ENCODE assay signal across 11 cellular contexts in genomic region chrX:45768666-45769065, GRCh38.
A peak's percentile ranks its signal among the peaks of the same experiment; 100 is the strongest.
DNase-seq lines count a peak whose midpoint lies in the region; ATAC-seq, FAIRE-seq and TF ChIP-seq lines count a peak whose summit lies in the region.
"Had no signal": no experiment of that assay in that cellular context is flagged by ENCODE, and none has a peak within 500 bp of the region (broad histone marks: within the 10 kb centered on the region; RNA-seq: fewer than 3 reads in every experiment).

No MANE protein-coding gene starts in this region.

- H3K27ac ChIP-seq in right cardiac atrium (ENCODE audit: low read length), result no peak overlapping the region
- peak overlapping the region; percentile 80 to 81 for H3K27ac ChIP-seq in mucosa of rectum (ENCODE audit: low read depth in 2 of 2, low read length in 2 of 2)
- H3K27ac ChIP-seq: testis had no signal

- TF ChIP-seq CTCF in brain (conservative IDR thresholded peaks at IDR 0.05), result no peak

- ATAC-seq in right cardiac atrium (no peak), Right ventricle myocardium inferior (no peak), HG03571 (IDR thresholded peaks at IDR 0.05; ENCODE audit: unreplicated experiment) (no peak), HG02981 (IDR thresholded peaks at IDR 0.05; ENCODE audit: unreplicated experiment) (no peak)

- H3K4me1 Mint-ChIP-seq in brain, result peaks cover 61% of the 10 kb centered on the region

- H3K9ac ChIP-seq in mucosa of rectum (ENCODE audit: low read depth in 1 of 2, low read length in 2 of 2), result peak overlapping the region; percentile 69 to 72

- no peaks in the 10 kb centered on the region for H3K27me3 ChIP-seq in right cardiac atrium (ENCODE audit: control insufficient read depth, insufficient read depth)
- H3K27me3 ChIP-seq in mucosa of rectum (ENCODE audit: control insufficient read depth in 2 of 2, insufficient read depth in 2 of 2, low read length in 2 of 2), result peaks cover 0 to 5% of the 10 kb centered on the region in 2 donors
- H3K27me3 ChIP-seq: testis had no signal

- H3K4me3 ChIP-seq in right cardiac atrium (ENCODE audit: low read length), result peak overlapping the region; percentile 73
- H3K4me3 ChIP-seq in mucosa of rectum (ENCODE audit: low read length in 2 of 2), result peak overlapping the region; percentile 61 to 84
- H3K4me3 ChIP-seq: testis had no signal

- intact Hi-C loops in right cardiac atrium (cut with DNase I) (no loop called here), Right ventricle myocardium inferior (cut with DNase I) (no loop called here)

- H3K4me3 Mint-ChIP-seq in brain, result peak overlapping the region; percentile 76 to 94 (median 83)

- H3K9me3 ChIP-seq in right cardiac atrium (ENCODE audit: control insufficient read depth, low read length), result no peaks in the 10 kb centered on the region
- no peaks in the 10 kb centered on the region for H3K9me3 ChIP-seq in mucosa of rectum (ENCODE audit: control insufficient read depth in 2 of 2, low read length in 2 of 2)
- H3K9me3 ChIP-seq: testis had no signal

- no peaks in the 10 kb centered on the region for H3K36me3 ChIP-seq in mucosa of rectum (ENCODE audit: control insufficient read depth in 2 of 2, insufficient read depth in 2 of 2, low read length in 2 of 2)

- 41% methylated on average over 2 of the region's 2 CpGs for WGBS in right cardiac atrium

- H3K27me3 Mint-ChIP-seq in brain, result no peaks in the 10 kb centered on the region

- no peak for FAIRE-seq in frontal cortex (lab: Jason Lieb, UNC)

- H3K27ac Mint-ChIP-seq in brain, result peak overlapping the region; percentile 74 to 97 (median 90)

- no peaks in the 10 kb centered on the region for H3K9me3 Mint-ChIP-seq in brain

- H3K4me1 ChIP-seq in right cardiac atrium (ENCODE audit: control insufficient read depth, insufficient read depth, low read length) (no peaks in the 10 kb centered on the region), mucosa of rectum (ENCODE audit: control insufficient read depth in 2 of 2, insufficient read depth in 2 of 2, low read length in 2 of 2) (peaks cover 3 to 11% of the 10 kb centered on the region in 2 donors)
- H3K4me1 ChIP-seq: testis had no signal

- DNase-seq in right cardiac atrium (no peak), Right ventricle myocardium inferior (ENCODE audit: missing footprints) (no peak), frontal cortex (ENCODE audit: low spot score in 2 of 2) (no peak), RPMI8226 (no peak)
- DNase-seq: activated effector memory CD4-positive, alpha-beta T cell treated with Interleukin-2 at 50 U/mL for 16 hours; GF-D8; testis had no signal

- H3K36me3 Mint-ChIP-seq in brain, result no peaks in the 10 kb centered on the region
